ENCODE assay signal across 9 cellular contexts in genomic region chr7:94301024-94301588, GRCh38.
DNase-seq lines count a peak whose midpoint lies in the region; ATAC-seq, FAIRE-seq and TF ChIP-seq lines count a peak whose summit lies in the region.
"Had no signal": no experiment of that assay in that cellular context is flagged by ENCODE, and none has a peak within 500 bp of the region (broad histone marks: within the 10 kb centered on the region; RNA-seq: fewer than 3 reads in every experiment).

No MANE protein-coding gene starts in this region.

- DNase-seq in DMS53 (lab: John Stamatoyannopoulos, UW), result peak; percentile 72
- no peak for DNase-seq in DMS53 treated with DMSO at 0.1 percent for 48 hours (lab: John Stamatoyannopoulos, UW; ENCODE audit: unreplicated experiment)
- peak; percentile 68 for DNase-seq in chondrocyte (ENCODE audit: low spot score)
- peak; percentile 59 to 68 for DNase-seq in left lung
- no peak for DNase-seq in upper lobe of right lung
- no peak for DNase-seq in GM12891 (ENCODE audit: insufficient read length, low spot score)
- no peak for DNase-seq in stimulated activated CD4-positive, alpha-beta T cell treated with anti-CD3 and anti-CD28 coated beads, Interleukin-4, amount 100 ng/mL, for 1 hour

- no peak for FAIRE-seq in GM12891 (lab: Jason Lieb, UNC)

- H3K4me3 Mint-ChIP-seq in chondrocyte (ENCODE audit: unreplicated experiment), result peak overlapping the region; percentile 58

- H3K36me3 Mint-ChIP-seq in chondrocyte (ENCODE audit: low read depth), result no peaks in the 10 kb centered on the region

- peak overlapping the region; percentile 94 for H3K27ac Mint-ChIP-seq in chondrocyte (ENCODE audit: unreplicated experiment)

- peaks cover 99% of the 10 kb centered on the region for H3K4me1 Mint-ChIP-seq in chondrocyte (ENCODE audit: low read depth)

- peak overlapping the region in 1 of 2 donors; percentile 82 for H3K27ac ChIP-seq in left lung
- peak overlapping the region; percentile 37 for H3K27ac ChIP-seq in upper lobe of right lung
- H3K27ac ChIP-seq: 22Rv1 had no signal

- no peaks in the 10 kb centered on the region for H3K9me3 Mint-ChIP-seq in chondrocyte (ENCODE audit: low read depth)

- intact Hi-C loops in left lung (cut with DNase I), result no loop called here
- intact Hi-C loops in upper lobe of right lung (cut with DNase I), result no loop called here

- H3K36me3 ChIP-seq in left lung (no peaks in the 10 kb centered on the region), upper lobe of right lung (no peaks in the 10 kb centered on the region)

- peak; percentile 84 for ATAC-seq in left lung
- peak; percentile 77 for ATAC-seq in upper lobe of right lung
- ATAC-seq in GM18858 (IDR thresholded peaks at IDR 0.05; ENCODE audit: unreplicated experiment), result no peak

- peak; percentile 47 for TF ChIP-seq CTCF in chondrocyte (IDR thresholded peaks at IDR 0.05)
- no peak for TF ChIP-seq CTCF in left lung (IDR thresholded peaks at IDR 0.05)
- TF ChIP-seq CTCF in upper lobe of right lung (IDR thresholded peaks at IDR 0.05), result no peak

- no peaks in the 10 kb centered on the region for H3K27me3 ChIP-seq in left lung
- no peaks in the 10 kb centered on the region for H3K27me3 ChIP-seq in upper lobe of right lung

- H3K9me3 ChIP-seq in left lung (no peaks in the 10 kb centered on the region), upper lobe of right lung (no peaks in the 10 kb centered on the region)

- H3K4me3 ChIP-seq in left lung (no peak overlapping the region), upper lobe of right lung (no peak overlapping the region)

- peaks cover 0 to 12% of the 10 kb centered on the region in 2 donors for H3K4me1 ChIP-seq in left lung
- H3K4me1 ChIP-seq in upper lobe of right lung, result peaks cover 11% of the 10 kb centered on the region

- no peak for TF ChIP-seq POLR2A in GM12891 (IDR thresholded peaks at IDR 0.05; ENCODE audit: low read depth, low read length)

- no peaks in the 10 kb centered on the region for H3K27me3 Mint-ChIP-seq in chondrocyte (ENCODE audit: low read depth)

TF ChIP-seq in GM12891, 5 proteins besides CTCF, POLR2A, EP300 and RAD21:
- TF ChIP-seq TAF1 (IDR thresholded peaks at IDR 0.05; ENCODE audit: low read depth, low read length) (no peak), POLR2AphosphoS5 (IDR thresholded peaks at IDR 0.05; ENCODE audit: low read depth, low read length) (no peak), SPI1 (IDR thresholded peaks at IDR 0.05; ENCODE audit: low read depth, low read length) (no peak), PAX5 (IDR thresholded peaks at IDR 0.05; ENCODE audit: insufficient read depth, low read length, severe bottlenecking) (no peak), POU2F2 (IDR thresholded peaks at IDR 0.05; ENCODE audit: low read depth, low read length) (no peak)

Comparison
In these comparisons a context has a peak if more than half of its experiments do, and no peak if none do; other contexts are left out.
1. DNase-seq: peak in DMS53 (single experiment), chondrocyte (single experiment) and left lung (2 of 2); none in DMS53 treated with DMSO at 0.1 percent for 48 hours (single experiment), upper lobe of right lung (single experiment), GM12891 (single experiment) and stimulated activated CD4-positive, alpha-beta T cell treated with anti-CD3 and anti-CD28 coated beads, Interleukin-4, amount 100 ng/mL, for 1 hour (single experiment).